In the genomic region with DNA sequence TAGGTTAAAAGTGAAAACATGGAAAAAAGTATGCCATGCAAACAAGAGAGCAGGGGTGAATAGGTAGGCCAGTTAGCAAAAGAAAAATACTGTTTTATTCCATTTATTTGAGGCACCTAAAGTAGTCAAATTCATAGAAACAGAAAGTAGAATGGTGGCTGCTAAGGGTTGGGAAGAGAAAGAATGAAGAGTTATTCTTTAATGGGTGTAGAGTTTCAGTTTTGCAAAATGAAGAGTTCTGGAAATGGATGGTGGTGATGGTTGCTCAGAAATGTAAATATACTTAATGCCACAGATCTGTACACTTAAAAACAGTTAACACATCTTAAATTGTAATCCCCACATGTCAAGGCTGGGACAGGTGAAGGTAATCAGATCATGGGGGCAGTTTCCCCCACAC, we compare ENCODE assay signal across 14 cellular contexts.
"Had no signal": no experiment of that assay in that cellular context is flagged by ENCODE, and none has a peak within 500 bp of the region (broad histone marks: within the 10 kb centered on the region; RNA-seq: fewer than 3 reads in every experiment).

No MANE protein-coding gene starts in this region.

- H3K27me3 Mint-ChIP-seq: stimulated activated naive B cell treated with anti-CD40 and anti-IgM and Interleukin-4, amounts not matched to agents 10 μg/mL and 1 μg/mL and 100 μg/mL, for 72 hours had no signal

- H3K27me3 ChIP-seq: thyroid gland had no signal

- H3K27ac Mint-ChIP-seq: mesothelial cell of epicardium; nephron progenitor cell; stimulated activated naive B cell treated with anti-CD40 and anti-IgM and Interleukin-4, amounts not matched to agents 10 μg/mL and 1 μg/mL and 100 μg/mL, for 72 hours had no signal

- ATAC-seq: activated T-cell treated with anti-CD3 and anti-CD28 coated beads, Interleukin-2, amount 50 U/mL, for 4 hours; esophagus mucosa; left colon; stimulated activated naive B cell treated with anti-CD40 and anti-IgM and Interleukin-4, amounts not matched to agents 10 μg/mL and 1 μg/mL and 100 μg/mL, for 72 hours had no signal

- H3K36me3 ChIP-seq: thyroid gland, WERI-Rb-1 had no signal

- H3K4me1 Mint-ChIP-seq: mesothelial cell of epicardium, nephron progenitor cell had no signal

- H3K27ac ChIP-seq: WERI-Rb-1 had no signal

- H3K4me3 ChIP-seq: lung, thyroid gland had no signal

- H3K4me3 Mint-ChIP-seq: activated T-cell treated with anti-CD3 and anti-CD28 coated beads, Interleukin-2, amount 50 U/mL, for 4 hours; mesothelial cell of epicardium; nephron progenitor cell; stimulated activated naive B cell treated with anti-CD40 and anti-IgM and Interleukin-4, amounts not matched to agents 10 μg/mL and 1 μg/mL and 100 μg/mL, for 72 hours had no signal

- H3K9me3 ChIP-seq: thyroid gland had no signal

- DNase-seq: activated CD4-positive, alpha-beta T cell treated with anti-CD3 and anti-CD28 coated beads, Interleukin-2, amount 50 U/mL, for 48 hours; activated effector memory CD4-positive, alpha-beta T cell treated with Interleukin-2 at 50 U/mL for 16 hours; activated naive CD4-positive, alpha-beta T cell treated with anti-CD3 and anti-CD28 coated beads, Interleukin-2, amount 50 U/mL, for 16 hours; activated T-cell treated with anti-CD3 and anti-CD28 coated beads, Interleukin-2, amount 50 U/mL, for 4 hours; left colon; nephron progenitor cell; occipital lobe; stimulated activated CD4-positive, alpha-beta T cell treated with anti-CD3 and anti-CD28 coated beads, Interleukin-2, amount 100 ng/mL, for 48 hours; stimulated activated naive B cell treated with anti-CD40 and anti-IgM and Interleukin-4, amounts not matched to agents 10 μg/mL and 1 μg/mL and 100 μg/mL, for 72 hours; thyroid gland; WERI-Rb-1 had no signal
